Comparison of ENCODE assay signal across 32 cellular contexts in the genomic region with DNA sequence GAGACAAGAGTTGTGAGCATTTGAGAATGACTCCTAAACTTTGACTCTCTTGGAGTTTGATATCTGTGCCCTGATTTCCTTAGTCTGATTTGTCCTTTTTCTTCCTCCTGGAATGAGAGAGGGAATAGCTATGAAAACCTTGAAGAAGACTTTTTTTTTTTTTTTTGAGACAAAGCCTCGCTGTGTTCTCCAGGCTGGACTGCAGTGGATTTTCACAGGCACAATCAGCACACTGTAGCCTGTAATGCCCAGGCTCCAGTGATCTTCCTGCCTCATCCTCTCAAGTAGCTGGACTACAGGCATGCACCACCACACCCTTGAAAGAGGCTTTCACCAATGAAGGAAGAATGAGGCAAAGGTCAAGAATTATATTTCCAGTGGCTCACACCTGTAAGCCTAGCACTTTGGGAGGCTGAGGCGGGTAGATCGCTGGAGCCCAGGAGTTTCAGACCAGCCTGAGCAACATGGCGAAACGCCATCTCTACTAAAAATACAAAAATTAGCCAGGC. TPM values are rescaled to one million over a fixed set of nuclear protein-coding genes. Genes with fewer than 3 reads are reported as not detected.
"Had no signal": no experiment of that assay in that cellular context is flagged by ENCODE, and none has a peak within 500 bp of the region (broad histone marks: within the 10 kb centered on the region; RNA-seq: fewer than 3 reads in every experiment).

No MANE protein-coding gene starts in this region.

- H3K36me3 Mint-ChIP-seq: mesothelial cell of epicardium; naive thymus-derived CD4-positive, alpha-beta T cell; stimulated activated memory B cell treated with anti-CD40 and anti-IgM and Interleukin-4, amounts not matched to agents 10 μg/mL and 1 μg/mL and 100 μg/mL, for 72 hours had no signal

- DNase-seq: dermis blood vessel endothelial cell; effector memory CD4-positive, alpha-beta T cell; erythroblast; esophagus squamous epithelium; kidney; left lung; mesenchymal stem cell; naive thymus-derived CD4-positive, alpha-beta T cell; nucleus accumbens; ovary; posterior cingulate gyrus; psoas muscle; right cardiac atrium; sigmoid colon; spleen; stimulated activated CD4-positive, alpha-beta T cell treated with anti-CD3 and anti-CD28 coated beads, Interleukin-4, amount 100 ng/mL, for 4 hours; stimulated activated naive CD8-positive, alpha-beta T cell treated with anti-CD3 and anti-CD28 coated beads, Interleukin-15, Interleukin-2, amounts not matched to agents 100 U/mL and 50 U/mL, for 24 hours; substantia nigra; testis; upper lobe of left lung had no signal

- H3K4me3 Mint-ChIP-seq: mesothelial cell of epicardium; naive thymus-derived CD4-positive, alpha-beta T cell; nephron; stimulated activated memory B cell treated with anti-CD40 and anti-IgM and Interleukin-4, amounts not matched to agents 10 μg/mL and 1 μg/mL and 100 μg/mL, for 72 hours had no signal

- H3K36me3 ChIP-seq: esophagus squamous epithelium, left lung, ovary, sigmoid colon, spleen, tibial nerve, upper lobe of left lung had no signal

- H3K9me3 Mint-ChIP-seq: mesothelial cell of epicardium; naive thymus-derived CD4-positive, alpha-beta T cell; nephron had no signal

- ATAC-seq: left lung; naive thymus-derived CD4-positive, alpha-beta T cell; psoas muscle; right cardiac atrium; stimulated activated memory B cell treated with anti-CD40 and anti-IgM and Interleukin-4, amounts not matched to agents 10 μg/mL and 1 μg/mL and 100 μg/mL, for 72 hours; stimulated activated naive CD8-positive, alpha-beta T cell treated with anti-CD3 and anti-CD28 coated beads, Interleukin-15, Interleukin-2, amounts not matched to agents 100 U/mL and 50 U/mL, for 24 hours had no signal

- H3K27me3 ChIP-seq: esophagus squamous epithelium, left lung, ovary, sigmoid colon, testis, tibial nerve, upper lobe of left lung had no signal

- FAIRE-seq: frontal cortex, kidney, urothelium cell line had no signal

- H3K9me3 ChIP-seq: esophagus squamous epithelium, left lung, ovary, psoas muscle, sigmoid colon, spleen, testis, tibial nerve, upper lobe of left lung had no signal

- H3K4me1 Mint-ChIP-seq: mesothelial cell of epicardium, nephron had no signal

- H3K4me1 ChIP-seq: left lung, psoas muscle, sigmoid colon, spleen, upper lobe of left lung had no signal

- H3K4me3 ChIP-seq: coronary artery, esophagus squamous epithelium, left lung, ovary, psoas muscle, sigmoid colon, spleen, testis, tibial nerve, upper lobe of left lung had no signal

- H3K27ac Mint-ChIP-seq: mesothelial cell of epicardium; naive thymus-derived CD4-positive, alpha-beta T cell; nephron; stimulated activated memory B cell treated with anti-CD40 and anti-IgM and Interleukin-4, amounts not matched to agents 10 μg/mL and 1 μg/mL and 100 μg/mL, for 72 hours had no signal

- H3K27ac ChIP-seq: coronary artery, esophagus squamous epithelium, left lung, ovary, psoas muscle, sigmoid colon, spleen, tibial nerve, upper lobe of left lung had no signal

RNA-seq across cellular contexts. Expression of a gene that starts 10.3 kb away (rescaled TPM):
- total RNA-seq: dermis blood vessel endothelial cell; esophagus squamous epithelium; frontal cortex; kidney; left lung; lower leg skin; lung microvascular endothelial cell; mesothelial cell of epicardium; mucosa of gallbladder; naive thymus-derived CD4-positive, alpha-beta T cell; ovary; psoas muscle; renal cortical epithelial cell; right cardiac atrium; sigmoid colon; skeletal muscle tissue; spleen; tibial nerve; upper lobe of left lung had no signal
- polyA plus RNA-seq: naive thymus-derived CD4-positive, alpha-beta T cell; ovary; psoas muscle; right cardiac atrium; sigmoid colon; spleen had no signal

RNA-seq across cellular contexts. Expression of a gene that starts 35.7 kb away (rescaled TPM):
- total RNA-seq: dermis blood vessel endothelial cell; esophagus squamous epithelium; frontal cortex; kidney; lower leg skin; lung microvascular endothelial cell; mesothelial cell of epicardium; naive thymus-derived CD4-positive, alpha-beta T cell; renal cortical epithelial cell; sigmoid colon; spleen; tibial nerve; upper lobe of left lung had no signal
- polyA plus RNA-seq: spleen had no signal
